ENCODE assay signal across 33 cellular contexts in genomic region chr17:29010129-29010528, GRCh38. TPM values are rescaled to one million over a fixed set of nuclear protein-coding genes. Genes with fewer than 3 reads are reported as not detected.
"Had no signal": no experiment of that assay in that cellular context is flagged by ENCODE, and none has a peak within 500 bp of the region (broad histone marks: within the 10 kb centered on the region; RNA-seq: fewer than 3 reads in every experiment).

No MANE protein-coding gene starts in this region.

- H3K27ac Mint-ChIP-seq: activated CD4-positive, alpha-beta memory T cell treated with anti-CD3 and anti-CD28 coated beads for 36 hours; activated naive CD4-positive, alpha-beta T cell treated with anti-CD3 and anti-CD28 coated beads, Interleukin-2, amount 10 ng/mL, durations not matched to agents 7 days and 5 days; activated naive CD8-positive, alpha-beta T cell treated with anti-CD3 and anti-CD28 coated beads, Interleukin-2, amount 10 ng/mL, durations not matched to agents 7 days and 5 days; activated T-helper 1 cell treated with anti-CD3 and anti-CD28 coated beads, Interleukin-12 subunit alpha, Interleukin-12 subunit beta, Interleukin-2, Interleukin-4 antibody, amounts not matched to agents 30 ng/mL and 10 ng/mL and 1 ng/mL, durations not matched to agents 14 hours and 24 hours and 36 hours; mesothelial cell of epicardium; nephron progenitor cell; stimulated activated naive B cell treated with anti-CD40 and anti-IgM and Interleukin-4, amounts not matched to agents 10 μg/mL and 1 μg/mL and 100 μg/mL, for 72 hours had no signal

- H3K4me1 ChIP-seq: psoas muscle had no signal

- H3K4me1 Mint-ChIP-seq: activated naive CD4-positive, alpha-beta T cell treated with anti-CD3 and anti-CD28 coated beads, Interleukin-2, amount 10 ng/mL, durations not matched to agents 7 days and 5 days had no signal

- H3K27ac ChIP-seq: ascending aorta, brain microvascular endothelial cell, coronary artery, dorsolateral prefrontal cortex, gastroesophageal sphincter, neutrophil, ovary, psoas muscle, sigmoid colon, stomach, thyroid gland, upper lobe of left lung had no signal

- H3K4me3 ChIP-seq: ascending aorta, coronary artery, dorsolateral prefrontal cortex, gastroesophageal sphincter, ovary, psoas muscle, sigmoid colon, stomach, thyroid gland, upper lobe of left lung had no signal

- H3K36me3 ChIP-seq: ascending aorta, brain microvascular endothelial cell, gastroesophageal sphincter, neutrophil, ovary, sigmoid colon, stomach, thyroid gland, upper lobe of left lung had no signal

- H3K9me3 ChIP-seq: ascending aorta, gastroesophageal sphincter, neutrophil, ovary, psoas muscle, sigmoid colon, stomach, thyroid gland, upper lobe of left lung had no signal

- H3K27me3 ChIP-seq: ascending aorta, ovary had no signal

- H3K4me3 Mint-ChIP-seq: activated CD4-positive, alpha-beta memory T cell treated with anti-CD3 and anti-CD28 coated beads for 36 hours; activated naive CD4-positive, alpha-beta T cell treated with anti-CD3 and anti-CD28 coated beads, Interleukin-2, amount 10 ng/mL, durations not matched to agents 7 days and 5 days; activated naive CD8-positive, alpha-beta T cell treated with anti-CD3 and anti-CD28 coated beads, Interleukin-2, amount 10 ng/mL, durations not matched to agents 7 days and 5 days; activated T-helper 1 cell treated with anti-CD3 and anti-CD28 coated beads, Interleukin-12 subunit alpha, Interleukin-12 subunit beta, Interleukin-2, Interleukin-4 antibody, amounts not matched to agents 30 ng/mL and 10 ng/mL and 1 ng/mL, durations not matched to agents 14 hours and 24 hours and 36 hours; effector memory CD8-positive, alpha-beta T cell; mesothelial cell of epicardium; naive B cell; nephron progenitor cell; stimulated activated naive B cell treated with anti-CD40 and anti-IgM and Interleukin-4, amounts not matched to agents 10 μg/mL and 1 μg/mL and 100 μg/mL, for 72 hours had no signal

- DNase-seq: activated CD4-positive, alpha-beta memory T cell treated with anti-CD3 and anti-CD28 coated beads for 36 hours; activated CD4-positive, alpha-beta T cell treated with anti-CD3 and anti-CD28 coated beads for 4 hours; activated CD8-positive, alpha-beta memory T cell treated with anti-CD3 and anti-CD28 coated beads, Interleukin-2, amount 50 U/mL, for 4 hours; activated gamma-delta T cell; activated naive CD4-positive, alpha-beta T cell treated with anti-CD3 and anti-CD28 coated beads, Interleukin-2, amount 10 ng/mL, durations not matched to agents 7 days and 5 days; activated naive CD8-positive, alpha-beta T cell treated with anti-CD3 and anti-CD28 coated beads, Interleukin-2, amount 10 ng/mL, durations not matched to agents 7 days and 5 days; activated T-cell treated with anti-CD3 and anti-CD28 coated beads, Interleukin-2, amount 50 U/mL, for 1 hour; brain microvascular endothelial cell; dorsolateral prefrontal cortex; effector memory CD8-positive, alpha-beta T cell; erythroblast; head of caudate nucleus; hippocampal formation; naive B cell; nephron progenitor cell; ovary; psoas muscle; sigmoid colon; small intestine; stimulated activated naive B cell treated with anti-CD40 and anti-IgM and Interleukin-4, amounts not matched to agents 10 μg/mL and 1 μg/mL and 100 μg/mL, for 72 hours; stomach; thyroid gland; upper lobe of left lung had no signal

- H3K9me3 Mint-ChIP-seq: activated CD4-positive, alpha-beta memory T cell treated with anti-CD3 and anti-CD28 coated beads for 36 hours; activated naive CD4-positive, alpha-beta T cell treated with anti-CD3 and anti-CD28 coated beads, Interleukin-2, amount 10 ng/mL, durations not matched to agents 7 days and 5 days; activated naive CD8-positive, alpha-beta T cell treated with anti-CD3 and anti-CD28 coated beads, Interleukin-2, amount 10 ng/mL, durations not matched to agents 7 days and 5 days; activated T-helper 1 cell treated with anti-CD3 and anti-CD28 coated beads, Interleukin-12 subunit alpha, Interleukin-12 subunit beta, Interleukin-2, Interleukin-4 antibody, amounts not matched to agents 30 ng/mL and 10 ng/mL and 1 ng/mL, durations not matched to agents 14 hours and 24 hours and 36 hours; effector memory CD8-positive, alpha-beta T cell; mesothelial cell of epicardium; nephron progenitor cell; stimulated activated naive B cell treated with anti-CD40 and anti-IgM and Interleukin-4, amounts not matched to agents 10 μg/mL and 1 μg/mL and 100 μg/mL, for 72 hours had no signal

- H3K36me3 Mint-ChIP-seq: activated CD4-positive, alpha-beta memory T cell treated with anti-CD3 and anti-CD28 coated beads for 36 hours; activated naive CD4-positive, alpha-beta T cell treated with anti-CD3 and anti-CD28 coated beads, Interleukin-2, amount 10 ng/mL, durations not matched to agents 7 days and 5 days; activated naive CD8-positive, alpha-beta T cell treated with anti-CD3 and anti-CD28 coated beads, Interleukin-2, amount 10 ng/mL, durations not matched to agents 7 days and 5 days; mesothelial cell of epicardium; naive B cell; stimulated activated naive B cell treated with anti-CD40 and anti-IgM and Interleukin-4, amounts not matched to agents 10 μg/mL and 1 μg/mL and 100 μg/mL, for 72 hours had no signal

RNA-seq across cellular contexts. Expression of gene SEZ6, which starts 4.3 kb away (rescaled TPM):
- total RNA-seq: activated CD4-positive, alpha-beta memory T cell treated with anti-CD3 and anti-CD28 coated beads for 36 hours; activated CD8-positive, alpha-beta memory T cell treated with anti-CD3 and anti-CD28 coated beads for 36 hours; activated naive CD8-positive, alpha-beta T cell treated with anti-CD3 and anti-CD28 coated beads, Interleukin-2, amount 10 ng/mL, durations not matched to agents 7 days and 5 days; activated T-helper 1 cell treated with anti-CD3 and anti-CD28 coated beads, Interleukin-12 subunit alpha, Interleukin-12 subunit beta, Interleukin-2, Interleukin-4 antibody, amounts not matched to agents 30 ng/mL and 10 ng/mL and 1 ng/mL, durations not matched to agents 14 hours and 24 hours and 36 hours; ascending aorta; cardiac septum; kidney epithelial cell; lower leg skin; mesothelial cell of epicardium; ovary; psoas muscle; thyroid gland had no signal
- polyA plus RNA-seq: ovary had no signal

RNA-seq across cellular contexts. Expression of gene PIPOX, which starts 32.8 kb away (rescaled TPM):
- total RNA-seq: ascending aorta had no signal
